In the genomic region with DNA sequence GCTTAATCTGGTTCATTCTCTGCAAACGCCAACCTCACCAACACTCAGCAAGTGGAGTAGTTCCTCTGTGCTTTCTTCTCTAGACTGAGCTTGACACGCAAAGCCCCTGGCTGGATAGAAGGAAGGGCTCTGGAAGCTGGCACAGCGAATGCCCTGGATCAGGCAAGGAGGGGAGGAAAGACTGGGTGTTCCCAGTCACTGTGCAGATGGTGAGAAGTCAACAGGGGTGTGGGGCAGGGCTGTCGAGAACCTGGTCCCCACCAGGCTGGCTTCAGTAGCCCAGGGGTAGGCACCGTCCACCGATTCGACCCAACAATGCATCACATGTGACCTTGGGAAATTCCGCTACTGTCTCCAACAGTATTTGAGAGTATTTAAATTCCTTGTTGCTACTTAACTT, we compare ENCODE assay signal across 26 cellular contexts.
"Had no signal": no experiment of that assay in that cellular context is flagged by ENCODE, and none has a peak within 500 bp of the region (broad histone marks: within the 10 kb centered on the region; RNA-seq: fewer than 3 reads in every experiment).

No MANE protein-coding gene starts in this region.

- H3K27me3 Mint-ChIP-seq: activated CD4-positive, alpha-beta memory T cell treated with anti-CD3 and anti-CD28 coated beads for 36 hours; activated CD4-positive, alpha-beta T cell treated with anti-CD3 and anti-CD28 coated beads, Interleukin-2, amount 10 ng/mL, durations not matched to agents 7 days and 5 days; activated naive CD8-positive, alpha-beta T cell; activated T-helper 17 cell treated with anti-CD3 and anti-CD28 coated beads, Interleukin-2, amount 50 U/mL, for 72 hours had no signal

- H3K9me3 ChIP-seq: SJCRH30 had no signal

- H3K27ac ChIP-seq: KMS-11, SJCRH30 had no signal

- H3K27ac Mint-ChIP-seq: activated CD4-positive, alpha-beta memory T cell treated with anti-CD3 and anti-CD28 coated beads for 36 hours; activated CD4-positive, alpha-beta T cell treated with anti-CD3 and anti-CD28 coated beads, Interleukin-2, amount 10 ng/mL, durations not matched to agents 7 days and 5 days; activated naive CD4-positive, alpha-beta T cell treated with anti-CD3 and anti-CD28 coated beads for 36 hours; activated naive CD8-positive, alpha-beta T cell; activated T-helper 17 cell treated with anti-CD3 and anti-CD28 coated beads, Interleukin-2, amount 50 U/mL, for 72 hours; T-helper 17 cell had no signal

- H3K4me1 Mint-ChIP-seq: activated CD4-positive, alpha-beta T cell treated with anti-CD3 and anti-CD28 coated beads, Interleukin-2, amount 10 ng/mL, durations not matched to agents 7 days and 5 days had no signal

- H3K27me3 ChIP-seq: SJCRH30 had no signal

- DNase-seq: activated CD4-positive, alpha-beta memory T cell treated with anti-CD3 and anti-CD28 coated beads for 36 hours; activated CD4-positive, alpha-beta T cell treated with anti-CD3 and anti-CD28 coated beads, Interleukin-2, amount 10 ng/mL, durations not matched to agents 7 days and 5 days; activated CD4-positive, CD25-positive, alpha-beta regulatory T cell; activated CD8-positive, alpha-beta memory T cell treated with anti-CD3 and anti-CD28 coated beads for 24 hours; activated gamma-delta T cell; activated naive CD4-positive, alpha-beta T cell treated with anti-CD3 and anti-CD28 coated beads for 36 hours; activated T-cell treated with anti-CD3 and anti-CD28 coated beads, Interleukin-2, amount 50 U/mL, for 4 hours; amygdala; NCI-H1092; NCI-H1417 treated with DMSO at 0.1 percent for 48 hours; NCI-H1694; NCI-H2029; NCI-H2107; NCI-H345; NCI-H510A; NCI-H526 treated with DMSO at 0.1 percent for 48 hours; NCI-H82; RPMI8226; SJCRH30; T-helper 17 cell; T-helper 9 cell had no signal

- H3K36me3 Mint-ChIP-seq: activated CD4-positive, alpha-beta memory T cell treated with anti-CD3 and anti-CD28 coated beads for 36 hours; activated naive CD8-positive, alpha-beta T cell had no signal

- H3K9me3 Mint-ChIP-seq: activated CD4-positive, alpha-beta memory T cell treated with anti-CD3 and anti-CD28 coated beads for 36 hours; activated CD4-positive, alpha-beta T cell treated with anti-CD3 and anti-CD28 coated beads, Interleukin-2, amount 10 ng/mL, durations not matched to agents 7 days and 5 days; activated naive CD4-positive, alpha-beta T cell treated with anti-CD3 and anti-CD28 coated beads for 36 hours; activated T-cell treated with anti-CD3 and anti-CD28 coated beads, Interleukin-2, amount 50 U/mL, for 4 hours; activated T-helper 17 cell treated with anti-CD3 and anti-CD28 coated beads, Interleukin-2, amount 50 U/mL, for 72 hours; brain had no signal

- H3K4me3 Mint-ChIP-seq: activated CD4-positive, alpha-beta memory T cell treated with anti-CD3 and anti-CD28 coated beads for 36 hours; activated CD4-positive, alpha-beta T cell treated with anti-CD3 and anti-CD28 coated beads, Interleukin-2, amount 10 ng/mL, durations not matched to agents 7 days and 5 days; activated naive CD4-positive, alpha-beta T cell treated with anti-CD3 and anti-CD28 coated beads for 36 hours; activated naive CD8-positive, alpha-beta T cell; activated T-cell treated with anti-CD3 and anti-CD28 coated beads, Interleukin-2, amount 50 U/mL, for 4 hours; activated T-helper 17 cell treated with anti-CD3 and anti-CD28 coated beads, Interleukin-2, amount 50 U/mL, for 72 hours; brain; T-helper 17 cell had no signal

- ATAC-seq: activated T-cell treated with anti-CD3 and anti-CD28 coated beads, Interleukin-2, amount 50 U/mL, for 4 hours; activated T-helper 17 cell treated with anti-CD3 and anti-CD28 coated beads, Interleukin-2, amount 50 U/mL, for 72 hours; Right ventricle myocardium inferior; T-helper 17 cell had no signal

- H3K4me3 ChIP-seq: SJCRH30 had no signal

- H3K9ac ChIP-seq: KMS-11 had no signal

- H3K4me2 ChIP-seq: KMS-11 had no signal
